9 cellular contexts compared by ENCODE assay signal in genomic region chr16:67992661-67993206, GRCh38. TPM values are rescaled to one million over a fixed set of nuclear protein-coding genes. Genes with fewer than 3 reads are reported as not detected.
DNase-seq lines count a peak whose midpoint lies in the region; ATAC-seq, FAIRE-seq and TF ChIP-seq lines count a peak whose summit lies in the region.
"Had no signal": no experiment of that assay in that cellular context is flagged by ENCODE, and none has a peak within 500 bp of the region (broad histone marks: within the 10 kb centered on the region; RNA-seq: fewer than 3 reads in every experiment).

No MANE protein-coding gene starts in this region.

- no peak overlapping the region for H3K4me3 ChIP-seq in GM12865 (ENCODE audit: low read depth, low read length)
- no peak overlapping the region for H3K4me3 ChIP-seq in endothelial cell of umbilical vein (replicated peaks in 1 of 3; ENCODE audit: insufficient read depth in 1 of 3, low read depth in 1 of 3, low read length in 3 of 3)
- peak overlapping the region; percentile 64 for H3K4me3 ChIP-seq in psoas muscle
- H3K4me3 ChIP-seq in Caco-2 (ENCODE audit: low read depth, low read length), result no peak overlapping the region
- no peak overlapping the region for H3K4me3 ChIP-seq in endodermal cell (ENCODE audit: low read length)

- H3K9me1 ChIP-seq in endothelial cell of umbilical vein (replicated peaks; ENCODE audit: control insufficient read depth, extremely low read depth, insufficient read depth, low read length), result no peaks in the 10 kb centered on the region

- H3K27ac Mint-ChIP-seq in IgD-negative memory B cell (peak overlapping the region; percentile 96 to 98 (median 97)), Caco-2 (ENCODE audit: unreplicated experiment) (no peak overlapping the region), endodermal cell (no peak overlapping the region)

- H3K4me3 Mint-ChIP-seq in IgD-negative memory B cell (peak overlapping the region; percentile 70 to 85 (median 72)), Caco-2 (ENCODE audit: unreplicated experiment) (no peak overlapping the region), endodermal cell (no peak overlapping the region)

- H3K36me3 ChIP-seq in endothelial cell of umbilical vein (ENCODE audit: control insufficient read depth in 2 of 2, extremely low read depth in 1 of 2, insufficient read depth in 2 of 2, low read length in 2 of 2), result no peaks in the 10 kb centered on the region
- peaks cover 0 to 8% of the 10 kb centered on the region in 2 donors for H3K36me3 ChIP-seq in psoas muscle (ENCODE audit: insufficient read depth in 1 of 2, low read depth in 1 of 2)
- H3K36me3 ChIP-seq in Caco-2 (ENCODE audit: control insufficient read depth, insufficient read depth, low read length), result no peaks in the 10 kb centered on the region
- no peaks in the 10 kb centered on the region for H3K36me3 ChIP-seq in endodermal cell (ENCODE audit: control insufficient read depth, insufficient read depth, low read length)

- no peak overlapping the region for H3K4me2 ChIP-seq in endothelial cell of umbilical vein (ENCODE audit: insufficient read depth, low read length)

- no peaks in the 10 kb centered on the region for H4K20me1 ChIP-seq in endothelial cell of umbilical vein (replicated peaks; ENCODE audit: control insufficient read depth, extremely low read depth, insufficient read depth, low read length)

- H3K27ac ChIP-seq in endothelial cell of umbilical vein (ENCODE audit: insufficient read depth, low read depth, low read length) (no peak overlapping the region), psoas muscle (no peak overlapping the region), endodermal cell (ENCODE audit: low read depth, low read length) (no peak overlapping the region)

- POLR2A ChIA-PET in endothelial cell of umbilical vein (lab: Charles Lee) (no interaction called here), Caco-2 (lab: Charles Lee) (no interaction called here)

- H3K27me3 Mint-ChIP-seq in IgD-negative memory B cell (no peaks in the 10 kb centered on the region), Caco-2 (ENCODE audit: insufficient read depth, unreplicated experiment) (no peaks in the 10 kb centered on the region), endodermal cell (ENCODE audit: insufficient read depth) (peaks cover 22% of the 10 kb centered on the region)

- BruUV-seq in endothelial cell of umbilical vein (replicated peaks; lab: Mats Ljungman, UMichigan) (no TSS peak), Caco-2 (replicated peaks; lab: Mats Ljungman, UMichigan) (no TSS peak)

- WGBS in psoas muscle, 3 donors, result 71 to 75% (median 75%) methylated on average over 18 to 20 of the region's 20 CpGs
- 88 to 89% methylated on average over 13 to 20 of the region's 20 CpGs for WGBS in endodermal cell (ENCODE audit: insufficient coverage in 1 of 2, insufficient read length in 1 of 2), 2 experiments

- ATAC-seq in psoas muscle, result peak in 2 of 4 donors; percentile 0 to 7
- no peak for ATAC-seq in GM18868 (IDR thresholded peaks at IDR 0.05; ENCODE audit: unreplicated experiment)

- no peaks in the 10 kb centered on the region for H3K36me3 Mint-ChIP-seq in IgD-negative memory B cell
- H3K36me3 Mint-ChIP-seq in Caco-2 (ENCODE audit: insufficient read depth, unreplicated experiment), result no peaks in the 10 kb centered on the region
- no peaks in the 10 kb centered on the region for H3K36me3 Mint-ChIP-seq in endodermal cell (ENCODE audit: low read depth)

- H3K4me1 ChIP-seq in endothelial cell of umbilical vein (ENCODE audit: control insufficient read depth, extremely low read depth, insufficient read depth, low read length) (peaks cover 4% of the 10 kb centered on the region), psoas muscle (peaks cover 50% of the 10 kb centered on the region), Caco-2 (peaks cover 7% of the 10 kb centered on the region), endodermal cell (ENCODE audit: control insufficient read depth, insufficient read depth, low read length) (no peaks in the 10 kb centered on the region)

- H2AFZ ChIP-seq in endothelial cell of umbilical vein (ENCODE audit: low read depth, low read length), result peak overlapping the region; percentile 35

- dilution Hi-C loops in endothelial cell of umbilical vein (cut with MboI; ENCODE audit: extremely low pct_ligation_motif_present, low sequenced_read_pairs), result no loop called here

- H3K4me1 Mint-ChIP-seq in IgD-negative memory B cell (peaks cover 25 to 32% (median 28%) of the 10 kb centered on the region in 3 donors), Caco-2 (ENCODE audit: low read depth, unreplicated experiment) (no peaks in the 10 kb centered on the region), endodermal cell (no peaks in the 10 kb centered on the region)

- FAIRE-seq in endothelial cell of umbilical vein (lab: Jason Lieb, UNC), result no peak
- no peak for FAIRE-seq in GM12891 (lab: Jason Lieb, UNC)

- CTCF ChIA-PET in endothelial cell of umbilical vein (lab: Charles Lee) (interaction anchor here (0.9 to 2.4 kb wide), 3 partner anchors 10 to 235 kb away, joined by 3 to 52 read pairs (median 8); no protein-coding TSS in a partner anchor), Caco-2 (lab: Charles Lee) (no interaction called here)

- no peaks in the 10 kb centered on the region for H3K27me3 ChIP-seq in endothelial cell of umbilical vein (ENCODE audit: control insufficient read depth in 2 of 2, insufficient read depth in 2 of 2, low read length in 2 of 2)
- no peaks in the 10 kb centered on the region for H3K27me3 ChIP-seq in psoas muscle (ENCODE audit: insufficient read depth in 3 of 3, low read length in 2 of 3)
- no peaks in the 10 kb centered on the region for H3K27me3 ChIP-seq in Caco-2 (replicated peaks; ENCODE audit: control insufficient read depth, insufficient read depth, low read length)
- H3K27me3 ChIP-seq in endodermal cell (ENCODE audit: control insufficient read depth, insufficient read depth, low read length, poor library complexity, severe bottlenecking), result peaks cover 9% of the 10 kb centered on the region

- TF ChIP-seq CTCF in GM12865 (IDR thresholded peaks at IDR 0.05; ENCODE audit: insufficient read depth, low read depth, low read length, missing control alignments) (no peak), endothelial cell of umbilical vein (IDR thresholded peaks at IDR 0.05; ENCODE audit: extremely low read depth in 1 of 2, insufficient read depth in 1 of 2, low read depth in 1 of 2, low read length in 2 of 2) (no peak), psoas muscle (IDR thresholded peaks at IDR 0.05) (no peak), Caco-2 (IDR thresholded peaks at IDR 0.05; ENCODE audit: insufficient read depth in 1 of 2, low read depth in 1 of 2, low read length in 1 of 2, severe bottlenecking in 1 of 2, unreplicated experiment in 1 of 2) (no peak), endodermal cell (conservative IDR thresholded peaks at IDR 0.05) (no peak)

- H3K9me3 ChIP-seq in endothelial cell of umbilical vein (replicated peaks; ENCODE audit: control insufficient read depth, insufficient read depth, low read length) (no peaks in the 10 kb centered on the region), psoas muscle (no peaks in the 10 kb centered on the region), Caco-2 (no peaks in the 10 kb centered on the region), endodermal cell (ENCODE audit: control insufficient read depth, low read length) (no peaks in the 10 kb centered on the region)

- intact Hi-C loops in endothelial cell of umbilical vein (cut with micrococcal nuclease), result loop anchor here (1.0 kb wide), 4 partner anchors 31 to 237 kb away; partner anchors contain the start of genes DDX28 and DUS2
- intact Hi-C loops in psoas muscle (cut with DNase I), result loop anchor here (2.0 to 5.0 kb wide), 3 partner anchors 48 to 240 kb away; no protein-coding TSS in a partner anchor
- intact Hi-C loops in Caco-2 (cut with micrococcal nuclease; ENCODE audit: unreplicated experiment), result loop anchor here (1.0 to 2.0 kb wide), 4 partner anchors 48 to 242 kb away; no protein-coding TSS in a partner anchor

- H3K79me2 ChIP-seq in endothelial cell of umbilical vein (ENCODE audit: control insufficient read depth, insufficient read depth, low read length), result no peaks in the 10 kb centered on the region

- H3K9me3 Mint-ChIP-seq in IgD-negative memory B cell (no peaks in the 10 kb centered on the region), Caco-2 (ENCODE audit: unreplicated experiment) (no peaks in the 10 kb centered on the region), endodermal cell (no peaks in the 10 kb centered on the region)

- DNase-seq in GM12865 (ENCODE audit: low read depth) (peak; percentile 28), endothelial cell of umbilical vein (ENCODE audit: low read depth, low spot score) (no peak), psoas muscle (no peak), GM12891 (ENCODE audit: insufficient read length, low spot score) (no peak), Caco-2 (no peak), endodermal cell (no peak)

- H3K9ac ChIP-seq in endothelial cell of umbilical vein (replicated peaks; ENCODE audit: extremely low read depth, insufficient read depth, low read length) (no peak overlapping the region), endodermal cell (ENCODE audit: extremely low read depth, low read length, poor library complexity, severe bottlenecking) (no peak overlapping the region)

- TF ChIP-seq POLR2A in endothelial cell of umbilical vein (IDR thresholded peaks at IDR 0.05; ENCODE audit: low read depth, low read length) (no peak), GM12891 (IDR thresholded peaks at IDR 0.05; ENCODE audit: low read depth, low read length) (no peak)

RNA-seq across cellular contexts. Expression of gene DPEP2, which starts 6.5 kb away (rescaled TPM):
- polyA plus RNA-seq in IgD-negative memory B cell (45.3 TPM), endothelial cell of umbilical vein (1.7 and 1.8 TPM in 2 replicates), psoas muscle (under 1 TPM; 0.23 to 0.29 (median 0.27) TPM)
- total RNA-seq in endothelial cell of umbilical vein (0.18 and 0.27 TPM in 2 replicates), psoas muscle (1 to 10 TPM in 1 of 4 donors, under 1 TPM in 2, not detected in 1; 0.25 to 1.1 (median 0.82) TPM), Caco-2 (2022) (not detected in 2 replicates), endodermal cell (under 1 TPM in 1 of 2 donors, not detected in 1; 0.20 TPM)
- polyA plus RNA-seq in endothelial cell of umbilical vein (2011; cell fraction: cytosol; rRNA removed), result 0.74 and 0.75 TPM in 2 replicates
- 1.2 and 2.3 TPM in 2 replicates for polyA plus RNA-seq in endothelial cell of umbilical vein (2011; cell fraction: nucleus; rRNA removed)
- 0.52 and 2.3 TPM in 2 replicates for polyA plus RNA-seq in endothelial cell of umbilical vein (2012)
- polyA minus RNA-seq in endothelial cell of umbilical vein, result 0.49 and 0.78 TPM in 2 replicates
- not detected for polyA minus RNA-seq in endothelial cell of umbilical vein (2011; cell fraction: cytosol; rRNA and poly(A)+ RNA removed)
- polyA minus RNA-seq in endothelial cell of umbilical vein (2011; cell fraction: nucleus; rRNA and poly(A)+ RNA removed), result 0.67 and 1.1 TPM in 2 replicates
- polyA plus RNA-seq in GM12891 (2012; ENCODE audit: low read depth, missing spikeins), result 1.6 TPM
- not detected for polyA plus RNA-seq in endodermal cell (2013, experiment 1 of 2)
- not detected for polyA plus RNA-seq in endodermal cell (2013, experiment 2 of 2)
- total RNA-seq: H4 had no signal

RNA-seq across cellular contexts. Expression of gene DPEP3, which starts 12.4 kb away (rescaled TPM):
- polyA plus RNA-seq in IgD-negative memory B cell, result not detected
- total RNA-seq in endothelial cell of umbilical vein, result not detected in 2 replicates
- 0.03 and 0.06 TPM in 2 replicates for polyA plus RNA-seq in endothelial cell of umbilical vein
- polyA plus RNA-seq in endothelial cell of umbilical vein (2011; cell fraction: cytosol; rRNA removed), result not detected in 2 replicates
- 0.10 TPM in 1 of 2 replicates, not detected in the other for polyA plus RNA-seq in endothelial cell of umbilical vein (2011; cell fraction: nucleus; rRNA removed)
- polyA plus RNA-seq in endothelial cell of umbilical vein (2012), result not detected in 2 replicates
- polyA minus RNA-seq in endothelial cell of umbilical vein, result 0.40 TPM in 1 of 2 replicates, not detected in the other
- not detected for polyA minus RNA-seq in endothelial cell of umbilical vein (2011; cell fraction: cytosol; rRNA and poly(A)+ RNA removed)
- polyA minus RNA-seq in endothelial cell of umbilical vein (2011; cell fraction: nucleus; rRNA and poly(A)+ RNA removed), result not detected in 2 replicates
- total RNA-seq in psoas muscle, result under 1 TPM in 3 of 4 donors, not detected in 1; 0.10 to 0.22 (median 0.17) TPM
- polyA plus RNA-seq in psoas muscle, result under 1 TPM in 2 of 3 donors, not detected in 1; 0.12 to 0.45 TPM
- polyA plus RNA-seq in GM12891 (2012; ENCODE audit: low read depth, missing spikeins), result 0.04 TPM
- not detected in 2 replicates for total RNA-seq in Caco-2 (2022)
- 1 to 10 TPM; 2.9 to 3.5 TPM for total RNA-seq in endodermal cell
- not detected for polyA plus RNA-seq in endodermal cell (2013, experiment 1 of 2)
- polyA plus RNA-seq in endodermal cell (2013, experiment 2 of 2), result not detected
- total RNA-seq: H4 had no signal

RNA-seq across cellular contexts. Expression of gene DPEP2NB, which starts 23.0 kb away (rescaled TPM):
- polyA plus RNA-seq in IgD-negative memory B cell (not detected), endothelial cell of umbilical vein (not detected in 2 replicates), psoas muscle (under 1 TPM in 1 of 3 donors, not detected in 2; 0.05 TPM)
- total RNA-seq in endothelial cell of umbilical vein (not detected in 2 replicates), psoas muscle (not detected), Caco-2 (2022) (not detected in 2 replicates), endodermal cell (not detected)
- polyA plus RNA-seq in endothelial cell of umbilical vein (2011; cell fraction: cytosol; rRNA removed), result not detected in 2 replicates
- polyA plus RNA-seq in endothelial cell of umbilical vein (2011; cell fraction: nucleus; rRNA removed), result not detected in 2 replicates
- polyA plus RNA-seq in endothelial cell of umbilical vein (2012), result not detected in 2 replicates
- not detected in 2 replicates for polyA minus RNA-seq in endothelial cell of umbilical vein
- not detected for polyA minus RNA-seq in endothelial cell of umbilical vein (2011; cell fraction: cytosol; rRNA and poly(A)+ RNA removed)
- not detected in 2 replicates for polyA minus RNA-seq in endothelial cell of umbilical vein (2011; cell fraction: nucleus; rRNA and poly(A)+ RNA removed)
- not detected for polyA plus RNA-seq in GM12891 (2012; ENCODE audit: low read depth, missing spikeins)
- not detected for polyA plus RNA-seq in endodermal cell (2013, experiment 1 of 2)
- not detected for polyA plus RNA-seq in endodermal cell (2013, experiment 2 of 2)
- total RNA-seq: H4 had no signal

RNA-seq across cellular contexts. Expression of gene SLC12A4, which starts 24.3 kb away (rescaled TPM):
- polyA plus RNA-seq in IgD-negative memory B cell (3.9 TPM), endothelial cell of umbilical vein (110 and 124 TPM in 2 replicates), psoas muscle (10 to 100 TPM; 18.3 to 34.8 (median 26.0) TPM)
- total RNA-seq in endothelial cell of umbilical vein (99.0 and 114 TPM in 2 replicates), psoas muscle (10 to 100 TPM; 24.1 to 89.5 (median 34.9) TPM), Caco-2 (2022) (97.0 and 107 TPM in 2 replicates), endodermal cell (10 to 100 TPM; 37.9 to 43.4 TPM)
- polyA plus RNA-seq in endothelial cell of umbilical vein (2011; cell fraction: cytosol; rRNA removed), result 53.8 and 76.7 TPM in 2 replicates
- 343 and 417 TPM in 2 replicates for polyA plus RNA-seq in endothelial cell of umbilical vein (2011; cell fraction: nucleus; rRNA removed)
- polyA plus RNA-seq in endothelial cell of umbilical vein (2012), result 79.2 and 83.4 TPM in 2 replicates
- 141 and 143 TPM in 2 replicates for polyA minus RNA-seq in endothelial cell of umbilical vein
- polyA minus RNA-seq in endothelial cell of umbilical vein (2011; cell fraction: cytosol; rRNA and poly(A)+ RNA removed), result 27.4 TPM
- 127 and 131 TPM in 2 replicates for polyA minus RNA-seq in endothelial cell of umbilical vein (2011; cell fraction: nucleus; rRNA and poly(A)+ RNA removed)
- polyA plus RNA-seq in GM12891 (2012; ENCODE audit: low read depth, missing spikeins), result 18.0 TPM
- polyA plus RNA-seq in endodermal cell (2013, experiment 1 of 2), result 21.2 TPM
- 18.5 TPM for polyA plus RNA-seq in endodermal cell (2013, experiment 2 of 2)

RNA-seq across cellular contexts. Expression of gene DDX28, which starts 30.3 kb away (rescaled TPM):
- polyA plus RNA-seq in IgD-negative memory B cell, result 35.8 TPM
- 7.9 and 8.4 TPM in 2 replicates for total RNA-seq in endothelial cell of umbilical vein
- polyA plus RNA-seq in endothelial cell of umbilical vein, result 12.5 and 14.9 TPM in 2 replicates
- 12.8 and 13.6 TPM in 2 replicates for polyA plus RNA-seq in endothelial cell of umbilical vein (2011; cell fraction: cytosol; rRNA removed)
- 8.8 and 9.5 TPM in 2 replicates for polyA plus RNA-seq in endothelial cell of umbilical vein (2011; cell fraction: nucleus; rRNA removed)
- 8.5 and 9.5 TPM in 2 replicates for polyA plus RNA-seq in endothelial cell of umbilical vein (2012)
- 9.8 and 12.6 TPM in 2 replicates for polyA minus RNA-seq in endothelial cell of umbilical vein
- polyA minus RNA-seq in endothelial cell of umbilical vein (2011; cell fraction: cytosol; rRNA and poly(A)+ RNA removed), result 15.1 TPM
- 9.4 and 10.4 TPM in 2 replicates for polyA minus RNA-seq in endothelial cell of umbilical vein (2011; cell fraction: nucleus; rRNA and poly(A)+ RNA removed)
- total RNA-seq in psoas muscle, result 10 to 100 TPM; 10.0 to 19.3 (median 14.4) TPM
- polyA plus RNA-seq in psoas muscle, result 10 to 100 TPM; 11.9 to 20.2 (median 12.6) TPM
- polyA plus RNA-seq in GM12891 (2012; ENCODE audit: low read depth, missing spikeins), result 14.8 TPM
- total RNA-seq in Caco-2 (2022), result 15.9 and 17.1 TPM in 2 replicates
- total RNA-seq in endodermal cell, result 10 to 100 TPM; 12.1 to 12.3 TPM
- 11.1 TPM for polyA plus RNA-seq in endodermal cell (2013, experiment 1 of 2)
- 10.9 TPM for polyA plus RNA-seq in endodermal cell (2013, experiment 2 of 2)

Comparison
In these comparisons a context has a peak if more than half of its experiments do, and no peak if none do; other contexts are left out.
1. H3K27ac Mint-ChIP-seq: peak in IgD-negative memory B cell (3 of 3); none in Caco-2 (single experiment) and endodermal cell (single experiment).
2. H3K4me3 Mint-ChIP-seq: peak in IgD-negative memory B cell (4 of 4); none in Caco-2 (single experiment) and endodermal cell (single experiment).